Comparison of ENCODE assay signal across 8 cellular contexts in the genomic region with DNA sequence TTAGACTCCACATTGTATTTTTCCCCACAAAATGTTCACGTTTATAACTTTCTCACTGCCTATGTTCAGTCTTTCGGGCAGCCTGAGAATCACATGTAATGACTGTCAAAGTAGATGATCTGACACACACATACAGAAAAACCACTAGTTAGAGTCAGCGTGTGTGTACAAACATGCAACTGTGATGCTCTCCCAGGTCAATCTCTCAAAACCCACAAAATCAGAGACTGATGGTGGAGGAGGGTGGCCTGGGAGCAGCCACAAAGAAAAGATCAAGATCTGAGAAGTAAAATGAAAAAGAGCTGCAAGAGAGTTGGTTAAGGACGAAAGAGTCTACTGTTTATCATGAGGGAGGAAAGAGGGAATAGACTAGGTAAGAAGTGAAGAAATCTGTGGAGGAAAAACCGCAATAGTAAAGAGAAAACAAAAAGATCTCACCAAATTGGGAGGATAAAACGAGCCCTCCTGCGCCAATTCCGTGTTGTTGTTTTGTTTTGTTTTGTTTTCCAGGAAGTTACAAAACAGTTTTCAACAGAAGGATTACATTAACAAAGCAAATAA. TPM values are rescaled to one million over a fixed set of nuclear protein-coding genes. Genes with fewer than 3 reads are reported as not detected.
DNase-seq lines count a peak whose midpoint lies in the region; ATAC-seq and TF ChIP-seq lines count a peak whose summit lies in the region.

No MANE protein-coding gene starts in this region.

- TF ChIP-seq POLR2A in right lobe of liver (IDR thresholded peaks at IDR 0.05): no peak

- H3K36me3 ChIP-seq in right lobe of liver: no peaks in the 10 kb centered on the region

- no peak for ATAC-seq in activated naive CD8-positive, alpha-beta T cell treated with anti-CD3 and anti-CD28 coated beads, Interleukin-2, amount 50 U/mL, for 24 hours
- no peak for ATAC-seq in right lobe of liver
- ATAC-seq in HG03025 (IDR thresholded peaks at IDR 0.05; ENCODE audit: low FRiP score, unreplicated experiment): no peak
- ATAC-seq in GM18858 (IDR thresholded peaks at IDR 0.05; ENCODE audit: unreplicated experiment): no peak

- CTCF ChIA-PET in activated naive CD4-positive, alpha-beta T cell treated with anti-CD3 and anti-CD28 coated beads for 36 hours (lab: Charles Lee): interaction anchor here (0.6 to 2.1 kb wide), 6 partner anchors 27 to 165 kb away, joined by 3 to 10 read pairs (median 3); no protein-coding TSS in a partner anchor

- no peaks in the 10 kb centered on the region for H3K9me3 Mint-ChIP-seq in activated naive CD4-positive, alpha-beta T cell treated with anti-CD3 and anti-CD28 coated beads for 36 hours
- H3K9me3 Mint-ChIP-seq in activated naive CD8-positive, alpha-beta T cell treated with anti-CD3 and anti-CD28 coated beads, Interleukin-2, amount 50 U/mL, for 24 hours: no peaks in the 10 kb centered on the region
- H3K9me3 Mint-ChIP-seq in type B pancreatic cell: no peaks in the 10 kb centered on the region

- H3K27ac Mint-ChIP-seq in activated naive CD4-positive, alpha-beta T cell treated with anti-CD3 and anti-CD28 coated beads for 36 hours: no peak overlapping the region
- peak overlapping the region; percentile 88 for H3K27ac Mint-ChIP-seq in activated naive CD8-positive, alpha-beta T cell treated with anti-CD3 and anti-CD28 coated beads, Interleukin-2, amount 50 U/mL, for 24 hours
- H3K27ac Mint-ChIP-seq in type B pancreatic cell: peak overlapping the region; percentile 43

- H3K36me3 Mint-ChIP-seq in activated naive CD4-positive, alpha-beta T cell treated with anti-CD3 and anti-CD28 coated beads for 36 hours (ENCODE audit: low read depth): peaks cover 7% of the 10 kb centered on the region
- H3K36me3 Mint-ChIP-seq in activated naive CD8-positive, alpha-beta T cell treated with anti-CD3 and anti-CD28 coated beads, Interleukin-2, amount 50 U/mL, for 24 hours (ENCODE audit: low read depth): peaks cover 28% of the 10 kb centered on the region
- H3K36me3 Mint-ChIP-seq in type B pancreatic cell: peaks cover 3% of the 10 kb centered on the region

- H3K27me3 Mint-ChIP-seq in activated naive CD4-positive, alpha-beta T cell treated with anti-CD3 and anti-CD28 coated beads for 36 hours (ENCODE audit: low read depth): no peaks in the 10 kb centered on the region
- peaks cover 3% of the 10 kb centered on the region for H3K27me3 Mint-ChIP-seq in activated naive CD8-positive, alpha-beta T cell treated with anti-CD3 and anti-CD28 coated beads, Interleukin-2, amount 50 U/mL, for 24 hours
- no peaks in the 10 kb centered on the region for H3K27me3 Mint-ChIP-seq in type B pancreatic cell

- peak overlapping the region; percentile 81 for H3K4me3 Mint-ChIP-seq in activated naive CD4-positive, alpha-beta T cell treated with anti-CD3 and anti-CD28 coated beads for 36 hours
- H3K4me3 Mint-ChIP-seq in activated naive CD8-positive, alpha-beta T cell treated with anti-CD3 and anti-CD28 coated beads, Interleukin-2, amount 50 U/mL, for 24 hours: peak overlapping the region; percentile 98
- H3K4me3 Mint-ChIP-seq in type B pancreatic cell: peak overlapping the region; percentile 90

- H3K27ac ChIP-seq in right lobe of liver: peak overlapping the region; percentile 97 to 99 (median 99)

- H3K4me1 Mint-ChIP-seq in activated naive CD4-positive, alpha-beta T cell treated with anti-CD3 and anti-CD28 coated beads for 36 hours (ENCODE audit: low read depth): peaks cover 47% of the 10 kb centered on the region
- H3K4me1 Mint-ChIP-seq in activated naive CD8-positive, alpha-beta T cell treated with anti-CD3 and anti-CD28 coated beads, Interleukin-2, amount 50 U/mL, for 24 hours: peaks cover 58% of the 10 kb centered on the region
- H3K4me1 Mint-ChIP-seq in type B pancreatic cell (ENCODE audit: unreplicated experiment): peaks cover 27% of the 10 kb centered on the region

- H3K4me3 ChIP-seq in right lobe of liver: peak overlapping the region; percentile 69 to 74 (median 71)

- TF ChIP-seq CTCF in right lobe of liver (IDR thresholded peaks at IDR 0.05): no peak
- TF ChIP-seq CTCF in type B pancreatic cell (conservative IDR thresholded peaks at IDR 0.05): no peak
- TF ChIP-seq CTCF in GM10266 (IDR thresholded peaks at IDR 0.05; ENCODE audit: control insufficient read depth, insufficient read depth, low read depth, missing control alignments): no peak

- H3K9me3 ChIP-seq in right lobe of liver: no peaks in the 10 kb centered on the region

- H3K4me1 ChIP-seq in right lobe of liver: peaks cover 0 to 50% (median 24%) of the 10 kb centered on the region in 4 donors

- H3K27me3 ChIP-seq in right lobe of liver: no peaks in the 10 kb centered on the region

- intact Hi-C loops in activated naive CD4-positive, alpha-beta T cell treated with anti-CD3 and anti-CD28 coated beads for 36 hours (cut with micrococcal nuclease): loop anchor here (5.0 kb wide), 4 partner anchors 43 to 443 kb away; a partner anchor contains a TSS
- intact Hi-C loops in right lobe of liver (cut with DNase I): no loop called here

- DNase-seq in activated naive CD4-positive, alpha-beta T cell treated with anti-CD3 and anti-CD28 coated beads for 36 hours: no peak
- no peak for DNase-seq in activated naive CD4-positive, alpha-beta T cell treated with Interleukin-2 at 50 U/mL for 16 hours
- no peak for DNase-seq in activated naive CD8-positive, alpha-beta T cell treated with anti-CD3 and anti-CD28 coated beads, Interleukin-2, amount 50 U/mL, for 24 hours
- no peak for DNase-seq in right lobe of liver
- no peak for DNase-seq in type B pancreatic cell (ENCODE audit: extremely low spot score, unreplicated experiment)
- DNase-seq in GM10266 (ENCODE audit: extremely low spot score): no peak

- 3% methylated on average over 8 of the region's 8 CpGs for WGBS in right lobe of liver (ENCODE audit: insufficient coverage, low coverage, low lambda C conversion rate, missing lambda C conversion rate)

RNA-seq across cellular contexts. Expression of a gene that starts 2.3 kb away (rescaled TPM):
- total RNA-seq in activated naive CD4-positive, alpha-beta T cell treated with anti-CD3 and anti-CD28 coated beads for 36 hours: 1 to 10 TPM; 9.6 to 9.8 TPM
- total RNA-seq in right lobe of liver (10 to 100 TPM; 19.3 to 66.5 (median 38.9) TPM), type B pancreatic cell (ENCODE audit: low replicate concordance) (24.2 and 27.2 TPM in 2 replicates)
